In genomic region chr4:56465599-56466295, GRCh38 we compare ENCODE assay signal across 1 cellular context.
TF ChIP-seq lines count a peak whose summit lies in the region.

No MANE protein-coding gene starts in this region.

TF ChIP-seq in K562, 482 proteins besides CTCF, POLR2A, EP300 and RAD21:
- TF ChIP-seq ZNF586 (CRISPR knock-in tag; conservative IDR thresholded peaks at IDR 0.05) = no peak
- TF ChIP-seq ZNF644 (tag; IDR thresholded peaks at IDR 0.05; ENCODE audit: low read depth) = no peak
- TF ChIP-seq ZBTB40 (IDR thresholded peaks at IDR 0.05) = no peak
- 0 out of 2 replicates have a peak, but pooled peaks have one; percentile 19 for TF ChIP-seq ZBTB40 (CRISPR knock-in tag; IDR thresholded peaks at IDR 0.05)
- TF ChIP-seq ZNF274 (IDR thresholded peaks at IDR 0.05; ENCODE audit: borderline replicate concordance, low read depth, low read length) = no peak
- TF ChIP-seq SP1 (CRISPR knock-in tag; IDR thresholded peaks at IDR 0.05) = 0 out of 2 replicates have a peak, but pooled peaks have one; percentile 30
- peak; percentile 18; the same call in 1 of the 2 replicates for TF ChIP-seq RBFOX2 (IDR thresholded peaks at IDR 0.05; ENCODE audit: low read depth, low read length)
- no peak for TF ChIP-seq ZC3H8 (IDR thresholded peaks at IDR 0.05)
- peak; percentile 40 for TF ChIP-seq DACH1 (IDR thresholded peaks at IDR 0.05; ENCODE audit: partially characterized antibody)
- no peak for TF ChIP-seq ATF3 (IDR thresholded peaks at IDR 0.05)
- 0 out of 2 replicates have a peak, but pooled peaks have one; percentile 34 for TF ChIP-seq ATF3 (CRISPR knock-in tag; conservative IDR thresholded peaks at IDR 0.05)
- 0 out of 4 replicates have a peak, but pooled peaks of 1 of the 2 experiments have one; percentile 22 for TF ChIP-seq SIN3A (IDR thresholded peaks at IDR 0.05; ENCODE audit: borderline replicate concordance in 2 of 2, control insufficient read depth in 1 of 2, low read depth in 2 of 2, low read length in 2 of 2)
- TF ChIP-seq POU5F1 (IDR thresholded peaks at IDR 0.05; ENCODE audit: borderline replicate concordance, low read depth, low read length, partially characterized antibody) = peak; percentile 13
- 0 out of 2 replicates have a peak, but pooled peaks have one; percentile 29 for TF ChIP-seq NKRF (IDR thresholded peaks at IDR 0.05; ENCODE audit: borderline replicate concordance)
- TF ChIP-seq ZNF589 (CRISPR knock-in tag; IDR thresholded peaks at IDR 0.05; ENCODE audit: low read depth) = peak; percentile 13; the same call in 1 of the 2 replicates
- TF ChIP-seq ZBTB43 (CRISPR knock-in tag; IDR thresholded peaks at IDR 0.05) = no peak
- TF ChIP-seq CHD2 (IDR thresholded peaks at IDR 0.05; ENCODE audit: low read depth, low read length) = no peak; the same call in 1 of the 2 replicates
- no peak for TF ChIP-seq JUN (IDR thresholded peaks at IDR 0.05; ENCODE audit: borderline replicate concordance, low read depth, low read length)
- TF ChIP-seq JUN (CRISPR knock-in tag; IDR thresholded peaks at IDR 0.05; ENCODE audit: borderline replicate concordance) = 0 out of 2 replicates have a peak, but pooled peaks have one; percentile 50
- TF ChIP-seq CTBP1 (IDR thresholded peaks at IDR 0.05; ENCODE audit: borderline replicate concordance) = 0 out of 2 replicates have a peak, but pooled peaks have one; percentile 14
- peak; percentile 71 for TF ChIP-seq TFAP4 (CRISPR knock-in tag; IDR thresholded peaks at IDR 0.05; ENCODE audit: borderline replicate concordance)
